ENCODE assay signal across 17 cellular contexts in the genomic region with DNA sequence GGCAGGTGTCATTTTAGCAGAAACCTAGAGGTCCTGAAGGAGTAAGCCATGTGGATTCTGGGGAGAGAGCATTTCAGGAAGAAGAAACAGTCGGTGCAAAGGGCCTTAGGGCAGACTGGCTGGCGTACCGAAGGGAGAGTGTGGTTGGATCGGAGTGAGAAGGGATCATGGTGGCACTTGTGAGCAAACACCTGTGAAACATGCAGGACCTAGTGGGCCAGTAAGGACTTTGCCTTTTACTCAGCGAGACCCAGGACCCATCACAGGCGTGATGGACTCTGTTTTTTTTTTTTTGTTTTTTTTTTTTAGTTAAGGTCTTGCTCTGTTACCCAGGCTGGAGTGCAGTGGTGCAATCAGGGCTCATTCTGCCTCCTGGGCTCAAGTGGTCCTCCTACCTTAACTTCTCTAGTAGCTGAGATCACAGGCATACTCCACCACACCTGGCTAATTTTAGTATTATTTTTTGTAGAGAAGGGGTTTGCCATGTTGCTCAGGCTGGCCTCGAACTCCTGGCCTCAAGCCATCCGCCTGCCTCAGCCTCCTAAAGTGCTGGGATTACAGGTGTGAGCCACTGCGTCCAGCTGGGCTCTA. TPM values are rescaled to one million over a fixed set of nuclear protein-coding genes. Genes with fewer than 3 reads are reported as not detected.
DNase-seq lines count a peak whose midpoint lies in the region; ATAC-seq and TF ChIP-seq lines count a peak whose summit lies in the region.
"Had no signal": no experiment of that assay in that cellular context is flagged by ENCODE, and none has a peak within 500 bp of the region (broad histone marks: within the 10 kb centered on the region; RNA-seq: fewer than 3 reads in every experiment).

No MANE protein-coding gene starts in this region.

- H3K4me2 ChIP-seq in fibroblast of lung (ENCODE audit: extremely low read depth, insufficient read depth, low read length) = peak overlapping the region; percentile 69

- H3K9me3 ChIP-seq in fibroblast of lung (ENCODE audit: control insufficient read depth, insufficient read depth, low read depth, low read length) = no peaks in the 10 kb centered on the region
- H3K9me3 ChIP-seq: ovary, suprapubic skin had no signal

- DNase-seq in activated naive CD4-positive, alpha-beta T cell treated with anti-CD3 and anti-CD28 coated beads, Interleukin-2, amount 50 U/mL, for 72 hours (ENCODE audit: low spot score in 2 of 2) = no peak
- DNase-seq in activated naive CD4-positive, alpha-beta T cell treated with anti-CD3 and anti-CD28 coated beads, Interleukin-2, amount 50 U/mL, for 16 hours = no peak
- DNase-seq in fibroblast of lung (ENCODE audit: low read depth in 2 of 2) = no peak
- DNase-seq in foreskin keratinocyte = no peak
- DNase-seq: ACHN, Calu3, mesendoderm, NCI-H2107, NCI-H748 treated with DMSO at 0.1 percent for 48 hours, ovary had no signal

- H3K27ac ChIP-seq in fibroblast of lung (ENCODE audit: insufficient read depth, low read length) = peak overlapping the region; percentile 63
- H3K27ac ChIP-seq in foreskin keratinocyte = no peak overlapping the region
- H3K27ac ChIP-seq: ovary had no signal

- no peaks in the 10 kb centered on the region for H4K20me1 ChIP-seq in fibroblast of lung (ENCODE audit: control insufficient read depth, extremely low read depth, insufficient read depth, low read length)

- ATAC-seq in activated naive CD4-positive, alpha-beta T cell treated with anti-CD3 and anti-CD28 coated beads, Interleukin-2, amount 50 U/mL, for 72 hours = no peak
- ATAC-seq in stimulated activated memory B cell treated with anti-CD40 and anti-IgM and Interleukin-4, amounts not matched to agents 10 μg/mL and 1 μg/mL and 100 μg/mL, for 72 hours = no peak
- ATAC-seq in foreskin keratinocyte (no peak), GM19455 (IDR thresholded peaks at IDR 0.05; ENCODE audit: unreplicated experiment) (no peak)

- peak overlapping the region; percentile 4 for H2AFZ ChIP-seq in fibroblast of lung (ENCODE audit: low read length)

- H3K9ac ChIP-seq in fibroblast of lung (ENCODE audit: insufficient read depth, low read length) = no peak overlapping the region

- H3K27me3 ChIP-seq in fibroblast of lung (ENCODE audit: control insufficient read depth, insufficient read depth, low read length) (no peaks in the 10 kb centered on the region), foreskin keratinocyte (peaks cover 3% of the 10 kb centered on the region)
- H3K27me3 ChIP-seq: dorsolateral prefrontal cortex, ovary, suprapubic skin had no signal

- H3K27ac Mint-ChIP-seq in activated naive CD4-positive, alpha-beta T cell treated with anti-CD3 and anti-CD28 coated beads, Interleukin-2, amount 50 U/mL, for 72 hours = peak overlapping the region; percentile 28 to 78
- peak overlapping the region; percentile 41 for H3K27ac Mint-ChIP-seq in stimulated activated memory B cell treated with anti-CD40 and anti-IgM and Interleukin-4, amounts not matched to agents 10 μg/mL and 1 μg/mL and 100 μg/mL, for 72 hours

- peaks cover 16% of the 10 kb centered on the region for H3K4me1 Mint-ChIP-seq in stimulated activated memory B cell treated with anti-CD40 and anti-IgM and Interleukin-4, amounts not matched to agents 10 μg/mL and 1 μg/mL and 100 μg/mL, for 72 hours

- no peaks in the 10 kb centered on the region for H3K36me3 Mint-ChIP-seq in activated naive CD4-positive, alpha-beta T cell treated with anti-CD3 and anti-CD28 coated beads, Interleukin-2, amount 50 U/mL, for 72 hours
- H3K36me3 Mint-ChIP-seq in stimulated activated memory B cell treated with anti-CD40 and anti-IgM and Interleukin-4, amounts not matched to agents 10 μg/mL and 1 μg/mL and 100 μg/mL, for 72 hours = no peaks in the 10 kb centered on the region

- peak overlapping the region; percentile 1 for H3K4me3 Mint-ChIP-seq in stimulated activated memory B cell treated with anti-CD40 and anti-IgM and Interleukin-4, amounts not matched to agents 10 μg/mL and 1 μg/mL and 100 μg/mL, for 72 hours

- peaks cover 10% of the 10 kb centered on the region for H3K27me3 Mint-ChIP-seq in stimulated activated memory B cell treated with anti-CD40 and anti-IgM and Interleukin-4, amounts not matched to agents 10 μg/mL and 1 μg/mL and 100 μg/mL, for 72 hours

- no peaks in the 10 kb centered on the region for H3K9me3 Mint-ChIP-seq in activated naive CD4-positive, alpha-beta T cell treated with anti-CD3 and anti-CD28 coated beads, Interleukin-2, amount 50 U/mL, for 72 hours
- H3K9me3 Mint-ChIP-seq in stimulated activated memory B cell treated with anti-CD40 and anti-IgM and Interleukin-4, amounts not matched to agents 10 μg/mL and 1 μg/mL and 100 μg/mL, for 72 hours = no peaks in the 10 kb centered on the region

- no peak overlapping the region for H3K4me3 ChIP-seq in fibroblast of lung (replicated peaks in 1 of 4; ENCODE audit: control extremely low read depth in 1 of 4, insufficient read depth in 1 of 4, low read depth in 3 of 4, low read length in 4 of 4)
- H3K4me3 ChIP-seq: ovary, suprapubic skin had no signal

- TF ChIP-seq CTCF in fibroblast of lung (conservative IDR thresholded peaks at IDR 0.05 in 1 of 2, IDR thresholded peaks at IDR 0.05 in 1 of 2; ENCODE audit: low read depth in 1 of 2, low read length in 2 of 2) = no peak
- TF ChIP-seq CTCF in foreskin keratinocyte (conservative IDR thresholded peaks at IDR 0.05) = no peak

- H3K36me3 ChIP-seq in fibroblast of lung (ENCODE audit: control insufficient read depth, insufficient read depth, low read length) = no peaks in the 10 kb centered on the region
- H3K36me3 ChIP-seq: ovary, suprapubic skin had no signal

- no peaks in the 10 kb centered on the region for H3K79me2 ChIP-seq in fibroblast of lung (ENCODE audit: control insufficient read depth, insufficient read depth, low read length)

- peaks cover 5% of the 10 kb centered on the region for H3K4me1 ChIP-seq in fibroblast of lung (ENCODE audit: control insufficient read depth, extremely low read depth, insufficient read depth, low read length)
- H3K4me1 ChIP-seq in foreskin keratinocyte = no peaks in the 10 kb centered on the region
- H3K4me1 ChIP-seq: suprapubic skin had no signal

RNA-seq across cellular contexts. Expression of gene TSGA10IP, which starts 3.5 kb away (rescaled TPM):
- not detected for total RNA-seq in activated naive CD4-positive, alpha-beta T cell treated with anti-CD3 and anti-CD28 coated beads, Interleukin-2, amount 50 U/mL, for 72 hours
- 0.17 TPM in 1 of 2 replicates, not detected in the other for total RNA-seq in fibroblast of lung
- 0.06 TPM in 1 of 2 replicates, not detected in the other for polyA plus RNA-seq in fibroblast of lung
- polyA plus RNA-seq in fibroblast of lung (2012) = 0.18 TPM in 1 of 2 replicates, not detected in the other
- polyA minus RNA-seq in fibroblast of lung (ENCODE audit: low replicate concordance) = not detected in 2 replicates
- not detected in 2 replicates for total RNA-seq in foreskin keratinocyte
- not detected in 2 replicates for polyA plus RNA-seq in foreskin keratinocyte
- total RNA-seq: Calu3; fibroblast of villous mesenchyme; ovary; RPMI7951; suprapubic skin; T-helper 1 cell treated with Interleukin-12 subunit alpha and Interleukin-12 subunit beta and Interleukin-4 antibody, amounts not matched to agents 30 ng/mL and 1 ng/mL, for 36 hours had no signal
- polyA plus RNA-seq: ovary had no signal

RNA-seq across cellular contexts. Expression of gene SART1, which starts 19.7 kb away (rescaled TPM):
- total RNA-seq in activated naive CD4-positive, alpha-beta T cell treated with anti-CD3 and anti-CD28 coated beads, Interleukin-2, amount 50 U/mL, for 72 hours = 10 to 100 TPM; 53.1 to 60.2 TPM
- total RNA-seq in fibroblast of lung (39.0 and 43.3 TPM in 2 replicates), foreskin keratinocyte (44.9 and 52.0 TPM in 2 replicates)
- polyA plus RNA-seq in fibroblast of lung (17.4 and 23.9 TPM in 2 replicates), foreskin keratinocyte (65.2 and 68.0 TPM in 2 replicates)
- 53.1 and 85.8 TPM in 2 replicates for polyA plus RNA-seq in fibroblast of lung (2012)
- 26.5 and 51.3 TPM in 2 replicates for polyA minus RNA-seq in fibroblast of lung (ENCODE audit: low replicate concordance)

RNA-seq across cellular contexts. Expression of gene DRAP1, which starts 22.6 kb away (rescaled TPM):
- total RNA-seq in activated naive CD4-positive, alpha-beta T cell treated with anti-CD3 and anti-CD28 coated beads, Interleukin-2, amount 50 U/mL, for 72 hours = 100 to 1,000 TPM; 110 to 167 TPM
- 155 and 300 TPM in 2 replicates for total RNA-seq in fibroblast of lung
- polyA plus RNA-seq in fibroblast of lung = 130 and 275 TPM in 2 replicates
- polyA plus RNA-seq in fibroblast of lung (2012) = 329 and 696 TPM in 2 replicates
- polyA minus RNA-seq in fibroblast of lung (ENCODE audit: low replicate concordance) = 60.5 and 98.3 TPM in 2 replicates
- 284 and 286 TPM in 2 replicates for total RNA-seq in foreskin keratinocyte
- polyA plus RNA-seq in foreskin keratinocyte = 424 and 432 TPM in 2 replicates

RNA-seq across cellular contexts. Expression of gene C11orf68, which starts 23.0 kb away (rescaled TPM):
- 10 to 100 TPM; 17.6 to 28.6 TPM for total RNA-seq in activated naive CD4-positive, alpha-beta T cell treated with anti-CD3 and anti-CD28 coated beads, Interleukin-2, amount 50 U/mL, for 72 hours
- 18.0 and 26.6 TPM in 2 replicates for total RNA-seq in fibroblast of lung
- polyA plus RNA-seq in fibroblast of lung = 27.6 and 57.2 TPM in 2 replicates
- 46.7 and 99.2 TPM in 2 replicates for polyA plus RNA-seq in fibroblast of lung (2012)
- polyA minus RNA-seq in fibroblast of lung (ENCODE audit: low replicate concordance) = 68.3 and 159 TPM in 2 replicates
- total RNA-seq in foreskin keratinocyte = 40.5 and 41.7 TPM in 2 replicates
- polyA plus RNA-seq in foreskin keratinocyte = 63.3 and 69.0 TPM in 2 replicates

RNA-seq across cellular contexts. Expression of gene FOSL1, which starts 41.6 kb away (rescaled TPM):
- 1 to 10 TPM; 7.4 to 9.5 TPM for total RNA-seq in activated naive CD4-positive, alpha-beta T cell treated with anti-CD3 and anti-CD28 coated beads, Interleukin-2, amount 50 U/mL, for 72 hours
- total RNA-seq in fibroblast of lung = 7.4 and 8.8 TPM in 2 replicates
- 3.5 and 26.9 TPM in 2 replicates for polyA plus RNA-seq in fibroblast of lung
- 27.4 and 167 TPM in 2 replicates for polyA plus RNA-seq in fibroblast of lung (2012)
- polyA minus RNA-seq in fibroblast of lung (ENCODE audit: low replicate concordance) = 54.5 and 239 TPM in 2 replicates
- 127 and 153 TPM in 2 replicates for total RNA-seq in foreskin keratinocyte
- polyA plus RNA-seq in foreskin keratinocyte = 199 and 204 TPM in 2 replicates
